21 cellular contexts compared by ENCODE assay signal in the genomic region with DNA sequence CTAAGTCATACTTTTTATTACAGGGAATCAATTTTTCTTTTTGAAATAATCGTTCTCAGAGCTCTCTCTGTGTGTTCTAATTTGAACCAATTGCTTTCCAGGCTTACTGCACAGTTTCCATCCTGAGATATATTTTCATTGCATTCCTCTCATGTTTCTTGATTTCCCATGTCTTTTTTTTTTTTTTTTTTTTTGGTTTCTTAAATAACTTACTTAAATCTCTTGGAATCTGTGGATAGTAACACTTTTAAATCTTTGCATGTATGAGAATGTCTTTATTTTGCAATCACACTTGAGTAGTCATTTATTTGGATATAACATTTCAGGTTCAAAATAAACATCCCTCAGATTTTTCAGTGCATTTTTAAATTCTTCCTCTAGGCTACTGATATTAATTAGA. TPM values are rescaled to one million over a fixed set of nuclear protein-coding genes. Genes with fewer than 3 reads are reported as not detected.
A peak's percentile ranks its signal among the peaks of the same experiment; 100 is the strongest.
DNase-seq lines count a peak whose midpoint lies in the region; ATAC-seq, FAIRE-seq and TF ChIP-seq lines count a peak whose summit lies in the region.
"Had no signal": no experiment of that assay in that cellular context is flagged by ENCODE, and none has a peak within 500 bp of the region (broad histone marks: within the 10 kb centered on the region; RNA-seq: fewer than 3 reads in every experiment).

No MANE protein-coding gene starts in this region.

- H3K27ac ChIP-seq in GM12878 (ENCODE audit: control insufficient read depth, insufficient read depth): no peak overlapping the region
- H3K27ac ChIP-seq: BLaER1, KMS-11 had no signal

- no peaks in the 10 kb centered on the region for H3K79me2 ChIP-seq in GM12878 (ENCODE audit: control insufficient read depth, insufficient read depth, low read length)

- H3K9me3 ChIP-seq in GM12878 (replicated peaks; ENCODE audit: control insufficient read depth, insufficient read depth, low read length): no peaks in the 10 kb centered on the region
- H3K9me3 ChIP-seq: BLaER1 had no signal

- no peaks in the 10 kb centered on the region for H3K36me3 ChIP-seq in GM12878 (ENCODE audit: control insufficient read depth in 2 of 2, insufficient read depth in 2 of 2, low read length in 1 of 2)
- H3K36me3 ChIP-seq: BLaER1 had no signal

- CTCF ChIA-PET in GM12878 (lab: Yijun Ruan, JAX): interaction anchor here (0.9 to 1.8 kb wide), 4 partner anchors 12 to 312 kb away, joined by 3 to 5 read pairs (median 4); no protein-coding TSS in a partner anchor

- H3K27me3 ChIP-seq in GM12878 (replicated peaks in 1 of 2; ENCODE audit: control insufficient read depth in 2 of 2, insufficient read depth in 2 of 2, low read length in 1 of 2): no peaks in the 10 kb centered on the region
- H3K27me3 ChIP-seq: BLaER1 had no signal

- peaks cover 69% of the 10 kb centered on the region for H3K4me1 Mint-ChIP-seq in osteocyte (ENCODE audit: unreplicated experiment)
- H3K4me1 Mint-ChIP-seq: CD4-positive, CD25-positive, alpha-beta regulatory T cell had no signal

- peak overlapping the region; percentile 20 for H3K27ac Mint-ChIP-seq in osteocyte (ENCODE audit: unreplicated experiment)
- H3K27ac Mint-ChIP-seq: CD4-positive, CD25-positive, alpha-beta regulatory T cell had no signal

- BruUV-seq in GM12878 (replicated peaks; lab: Mats Ljungman, UMichigan): no TSS peak

- no peaks in the 10 kb centered on the region for H3K27me3 Mint-ChIP-seq in osteocyte (ENCODE audit: unreplicated experiment)
- H3K27me3 Mint-ChIP-seq: IgD-negative memory B cell had no signal

- SMC1A ChIA-PET in GM12878 (lab: Charles Lee; ENCODE audit: uncharacterized antibody, unreplicated experiment): interaction anchor here (0.9 to 1.9 kb wide), 5 partner anchors 11 to 178 kb away, joined by 3 to 5 read pairs (median 3); no protein-coding TSS in a partner anchor

- WGBS in GM12878 (ENCODE audit: insufficient coverage, insufficient replicate concordance, low lambda C conversion rate, missing lambda C conversion rate): 8% methylated on average over 1 of the region's 1 CpG

- no peak for TF ChIP-seq POLR2A in GM12878 (IDR thresholded peaks at IDR 0.05; ENCODE audit: low read depth, low read length)

- FAIRE-seq in GM12878 (lab: Jason Lieb, UNC): peak; percentile 47

- intact Hi-C loops in GM12878 (cut with micrococcal nuclease; ENCODE audit: unreplicated experiment): no loop called here

- no peak overlapping the region for H3K4me3 ChIP-seq in AG10803 (ENCODE audit: low read length)
- H3K4me3 ChIP-seq in GM12878: no peak overlapping the region
- H3K4me3 ChIP-seq in fibroblast of villous mesenchyme (ENCODE audit: low read depth, low read length): no peak overlapping the region
- H3K4me3 ChIP-seq: BLaER1 had no signal

- H2AFZ ChIP-seq in GM12878 (ENCODE audit: control insufficient read depth, low read depth, low read length): no peak overlapping the region

- H3K9me3 Mint-ChIP-seq in osteocyte (ENCODE audit: unreplicated experiment): no peaks in the 10 kb centered on the region
- H3K9me3 Mint-ChIP-seq: CD4-positive, CD25-positive, alpha-beta regulatory T cell; IgD-negative memory B cell had no signal

- no peak overlapping the region for H3K9ac ChIP-seq in GM12878 (ENCODE audit: control insufficient read depth, insufficient read depth, low read length)
- H3K9ac ChIP-seq: BLaER1, KMS-11 had no signal

- TF ChIP-seq RAD21 in GM12878 (IDR thresholded peaks at IDR 0.05; ENCODE audit: insufficient read depth, low read depth, low read length): no peak

- H3K4me1 ChIP-seq in GM12878 (ENCODE audit: control insufficient read depth, insufficient read depth, low read length): no peaks in the 10 kb centered on the region

- DNase-seq in AG10803 (ENCODE audit: low read depth) (peak; percentile 58), GM12878 (ENCODE audit: low read depth, low spot score) (no peak), fibroblast of villous mesenchyme (ENCODE audit: low read depth) (peak; percentile 14), osteocyte (ENCODE audit: extremely low spot score, unreplicated experiment) (no peak), SW480 (ENCODE audit: low spot score) (no peak), activated T-cell treated with anti-CD3 and anti-CD28 coated beads for 4 hours (no peak)
- DNase-seq: 8988T; ACHN; CD4-positive, CD25-positive, alpha-beta regulatory T cell; NCI-H1048; NCI-H1417; NCI-H1694; NCI-H2029 treated with DMSO at 0.1 percent for 48 hours; NCI-H446 treated with DMSO at 0.1 percent for 48 hours; NCI-H526; Right ventricle myocardium superior; RPMI8226 had no signal

- TF ChIP-seq EP300 in GM12878 (IDR thresholded peaks at IDR 0.05; ENCODE audit: borderline replicate concordance in 1 of 2, control insufficient read depth in 1 of 2, low read depth in 2 of 2, low read length in 2 of 2): no peak

- in situ Hi-C loops in GM12878 (cut with MboI): no loop called here

- no peak for ATAC-seq in GM12878
- ATAC-seq in GM18498 (IDR thresholded peaks at IDR 0.05; ENCODE audit: unreplicated experiment): no peak

- RAD21 ChIA-PET in GM12878 (lab: Charles Lee; ENCODE audit: unreplicated experiment): no interaction called here

- H3K36me3 Mint-ChIP-seq in osteocyte (ENCODE audit: unreplicated experiment): no peaks in the 10 kb centered on the region

- POLR2A ChIA-PET in GM12878 (lab: Charles Lee): interaction anchor here (0.6 kb wide), 1 partner anchor 496 kb away, joined by 7 read pairs; no protein-coding TSS in a partner anchor

- H3K4me2 ChIP-seq in GM12878 (ENCODE audit: control insufficient read depth, insufficient read depth): no peak overlapping the region
- H3K4me2 ChIP-seq: BLaER1, KMS-11 had no signal

- no peaks in the 10 kb centered on the region for H4K20me1 ChIP-seq in GM12878 (ENCODE audit: control insufficient read depth, insufficient read depth)
- H4K20me1 ChIP-seq: BLaER1 had no signal

- no peak overlapping the region for H3K4me3 Mint-ChIP-seq in osteocyte (ENCODE audit: unreplicated experiment)
- H3K4me3 Mint-ChIP-seq: CD4-positive, CD25-positive, alpha-beta regulatory T cell; IgD-negative memory B cell had no signal

- TF ChIP-seq CTCF in AG10803 (conservative IDR thresholded peaks at IDR 0.05; ENCODE audit: low read length): no peak
- TF ChIP-seq CTCF in GM12878 (IDR thresholded peaks at IDR 0.05 in 2 of 3, conservative IDR thresholded peaks at IDR 0.05 in 1 of 3; ENCODE audit: control insufficient read depth in 2 of 3, extremely low read depth in 1 of 3, insufficient read depth in 1 of 3, low read depth in 3 of 3, low read length in 3 of 3): no peak
- TF ChIP-seq CTCF in fibroblast of villous mesenchyme (IDR thresholded peaks at IDR 0.05; ENCODE audit: insufficient read depth, low read depth, low read length): no peak
- no peak for TF ChIP-seq CTCF in osteocyte (IDR thresholded peaks at IDR 0.05)

TF ChIP-seq in GM12878, 131 proteins besides CTCF, POLR2A, EP300 and RAD21 (continues in another document):
- TF ChIP-seq CEBPB (IDR thresholded peaks at IDR 0.05; ENCODE audit: borderline replicate concordance in 1 of 2, low read depth in 2 of 2, low read length in 2 of 2) (no peak), ZBED1 (IDR thresholded peaks at IDR 0.05; ENCODE audit: borderline replicate concordance) (no peak), SUPT20H (IDR thresholded peaks at IDR 0.05; ENCODE audit: borderline replicate concordance, control insufficient read depth, low read depth, low read length) (no peak), ETV6 (conservative IDR thresholded peaks at IDR 0.05 in 1 of 2, IDR thresholded peaks at IDR 0.05 in 1 of 2; ENCODE audit: borderline replicate concordance in 1 of 2, low read depth in 1 of 2) (no peak), TCF7 (IDR thresholded peaks at IDR 0.05; ENCODE audit: borderline replicate concordance) (no peak)

RNA-seq across cellular contexts. Expression of a gene that starts 14.5 kb away (rescaled TPM):
- total RNA-seq in GM12878 (2013; cell fraction: nucleolus; rRNA removed): 15.1 and 16.1 TPM in 2 replicates
- total RNA-seq in GM12878 (2014; rRNA removed) (5.7 and 7.1 TPM in 2 replicates), GM12878 (2014; rRNA removed; fragmentation: Illumina TruSeq; extraction: Trizol) (1.9 and 2.1 TPM in 2 replicates), GM12878 (2021) (10.1 and 10.6 TPM in 2 replicates), fibroblast of villous mesenchyme (3.5 and 6.4 TPM in 2 replicates), osteocyte (69.8 and 73.4 TPM in 2 replicates)
- polyA plus RNA-seq in GM12878 (2011; ENCODE audit: low read depth): 5.6 TPM
- polyA plus RNA-seq in GM12878 (2011; rRNA removed) (4.1 and 7.2 TPM in 2 replicates), GM12878 (2014; fragmentation: Illumina TruSeq; extraction: Trizol) (1.0 and 2.4 TPM in 2 replicates), GM12878 (2014; fragmentation: Nextera tagmentation; extraction: Ambion mirVana) (under 1 TPM; 0.11 to 0.31 TPM), GM12878 (2014; rRNA removed) (10.2 and 12.9 TPM in 2 replicates), GM12878 (2016; fragmentation: Nextera tagmentation; extraction: Ambion mirVana) (1 to 10 TPM; 7.7 to 9.2 TPM)
- 8.9 and 12.4 TPM in 2 replicates for polyA plus RNA-seq in GM12878 (2011; cell fraction: cytosol; rRNA removed)
- 53.7 and 56.1 TPM in 2 replicates for polyA plus RNA-seq in GM12878 (2011; cell fraction: nucleus; rRNA removed)
- polyA plus RNA-seq in GM12878 (2012): 13.6 and 13.8 TPM in 2 replicates
- polyA minus RNA-seq in GM12878 (2011; rRNA and poly(A)+ RNA removed): 6.8 and 8.2 TPM in 2 replicates
- polyA minus RNA-seq in GM12878 (2011; cell fraction: cytosol; rRNA and poly(A)+ RNA removed): 1.9 and 5.0 TPM in 2 replicates
- polyA minus RNA-seq in GM12878 (2011; cell fraction: nucleus; rRNA and poly(A)+ RNA removed): 9.6 and 12.6 TPM in 2 replicates

RNA-seq across cellular contexts. Expression of a gene that starts 29.2 kb away (rescaled TPM):
- total RNA-seq in GM12878 (2013; cell fraction: nucleolus; rRNA removed): not detected in 2 replicates
- 21.0 and 24.3 TPM in 2 replicates for total RNA-seq in GM12878 (2014; rRNA removed)
- 12.4 and 13.2 TPM in 2 replicates for total RNA-seq in GM12878 (2014; rRNA removed; fragmentation: Illumina TruSeq; extraction: Trizol)
- total RNA-seq in GM12878 (2021): 22.2 and 24.4 TPM in 2 replicates
- 0.43 TPM for polyA plus RNA-seq in GM12878 (2011; ENCODE audit: low read depth)
- polyA plus RNA-seq in GM12878 (2011; rRNA removed): not detected in 2 replicates
- polyA plus RNA-seq in GM12878 (2011; cell fraction: cytosol; rRNA removed): not detected in 2 replicates
- polyA plus RNA-seq in GM12878 (2011; cell fraction: nucleus; rRNA removed): not detected in 2 replicates
- 1.3 and 2.1 TPM in 2 replicates for polyA plus RNA-seq in GM12878 (2012)
- 6.9 and 10.3 TPM in 2 replicates for polyA plus RNA-seq in GM12878 (2014; fragmentation: Illumina TruSeq; extraction: Trizol)
- polyA plus RNA-seq in GM12878 (2014; fragmentation: Nextera tagmentation; extraction: Ambion mirVana): under 1 TPM in 1 of 2 experiments, not detected in 1; 0.03 TPM
- polyA plus RNA-seq in GM12878 (2014; rRNA removed): 22.5 and 25.4 TPM in 2 replicates
- 10 to 100 TPM; 12.0 to 14.0 TPM for polyA plus RNA-seq in GM12878 (2016; fragmentation: Nextera tagmentation; extraction: Ambion mirVana)
- not detected in 2 replicates for polyA minus RNA-seq in GM12878 (2011; rRNA and poly(A)+ RNA removed)
- 0.62 TPM in 1 of 2 replicates, not detected in the other for polyA minus RNA-seq in GM12878 (2011; cell fraction: cytosol; rRNA and poly(A)+ RNA removed)
- 0.19 TPM in 1 of 2 replicates, not detected in the other for polyA minus RNA-seq in GM12878 (2011; cell fraction: nucleus; rRNA and poly(A)+ RNA removed)
- 0.32 and 0.86 TPM in 2 replicates for total RNA-seq in fibroblast of villous mesenchyme
- total RNA-seq in osteocyte: 5.7 and 5.9 TPM in 2 replicates

Comparison
In these comparisons a context has a peak if more than half of its experiments do, and no peak if none do; other contexts are left out.
1. DNase-seq: peak in AG10803 (single experiment) and fibroblast of villous mesenchyme (single experiment); none in GM12878 (single experiment), osteocyte (single experiment), SW480 (single experiment) and activated T-cell treated with anti-CD3 and anti-CD28 coated beads for 4 hours (single experiment).